Comparison of ENCODE assay signal across 15 cellular contexts in the genomic region with DNA sequence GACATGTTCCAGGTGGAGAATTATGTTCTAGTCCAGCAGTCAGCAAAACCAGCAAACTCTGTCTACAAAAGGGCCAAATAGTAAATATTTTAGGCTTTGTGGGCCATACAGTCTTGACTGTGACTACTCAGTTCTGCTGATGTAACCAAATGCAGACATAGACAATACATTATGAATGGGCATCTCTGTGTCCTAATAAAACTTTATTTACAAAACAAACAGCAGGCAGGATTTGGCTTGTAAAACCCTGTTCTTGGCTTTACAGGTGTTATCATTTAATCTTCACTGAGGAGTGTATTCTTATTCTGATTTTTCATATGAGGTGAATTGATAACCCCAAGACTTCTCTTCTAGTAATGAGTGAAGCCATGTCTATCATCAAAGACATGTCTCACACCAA.
DNase-seq lines count a peak whose midpoint lies in the region; ATAC-seq and TF ChIP-seq lines count a peak whose summit lies in the region.
"Had no signal": no experiment of that assay in that cellular context is flagged by ENCODE, and none has a peak within 500 bp of the region (broad histone marks: within the 10 kb centered on the region; RNA-seq: fewer than 3 reads in every experiment).

No MANE protein-coding gene starts in this region.

- H3F3A ChIP-seq in GM23248 (ENCODE audit: insufficient read depth) = peaks cover 48% of the 10 kb centered on the region

- no peaks in the 10 kb centered on the region for H3K9me3 Mint-ChIP-seq in activated T-helper 17 cell treated with anti-CD3 and anti-CD28 coated beads, Interleukin-2, amount 50 U/mL, for 72 hours
- H3K9me3 Mint-ChIP-seq: GM23338 had no signal

- peak overlapping the region; percentile 95 for H3K27ac Mint-ChIP-seq in activated T-helper 17 cell treated with anti-CD3 and anti-CD28 coated beads, Interleukin-2, amount 50 U/mL, for 72 hours
- H3K27ac Mint-ChIP-seq: CD4-positive, CD25-positive, alpha-beta regulatory T cell had no signal

- H4K20me1 ChIP-seq in GM23248 (ENCODE audit: insufficient read depth) (no peaks in the 10 kb centered on the region), osteoblast (ENCODE audit: insufficient read depth, low read length) (no peaks in the 10 kb centered on the region)

- H3K4me1 ChIP-seq in GM23248 (ENCODE audit: insufficient read depth) (peaks cover 44% of the 10 kb centered on the region), osteoblast (ENCODE audit: insufficient read depth, low read length) (peaks cover 37% of the 10 kb centered on the region)

- no peak overlapping the region for H3K4me3 Mint-ChIP-seq in activated T-helper 17 cell treated with anti-CD3 and anti-CD28 coated beads, Interleukin-2, amount 50 U/mL, for 72 hours
- H3K4me3 Mint-ChIP-seq: CD4-positive, CD25-positive, alpha-beta regulatory T cell; GM23338 had no signal

- H3K79me2 ChIP-seq in GM23248 (ENCODE audit: insufficient read depth) (no peaks in the 10 kb centered on the region), osteoblast (ENCODE audit: insufficient read depth, low read length) (no peaks in the 10 kb centered on the region)

- no peaks in the 10 kb centered on the region for H3K9me3 ChIP-seq in GM23248 (ENCODE audit: low read depth)
- no peaks in the 10 kb centered on the region for H3K9me3 ChIP-seq in osteoblast (ENCODE audit: low read depth, low read length)
- H3K9me3 ChIP-seq: HAP-1 had no signal

- no peak overlapping the region for H3K4me3 ChIP-seq in GM23248
- no peak overlapping the region for H3K4me3 ChIP-seq in osteoblast (ENCODE audit: insufficient read depth, low read length)
- H3K4me3 ChIP-seq: GM23338, HAP-1 had no signal

- no peak for ATAC-seq in activated T-helper 17 cell treated with anti-CD3 and anti-CD28 coated beads, Interleukin-2, amount 50 U/mL, for 72 hours (replicated peaks)
- ATAC-seq in HG02678 (IDR thresholded peaks at IDR 0.05; ENCODE audit: unreplicated experiment) = no peak
- ATAC-seq: GM23338, Right ventricle myocardium inferior had no signal

- H3K27me3 Mint-ChIP-seq in activated T-helper 17 cell treated with anti-CD3 and anti-CD28 coated beads, Interleukin-2, amount 50 U/mL, for 72 hours = no peaks in the 10 kb centered on the region

- no peak overlapping the region for H3K4me2 ChIP-seq in GM23248 (ENCODE audit: unreplicated experiment)
- no peak overlapping the region for H3K4me2 ChIP-seq in osteoblast (ENCODE audit: insufficient read depth, low read length)
- H3K4me2 ChIP-seq: KMS-11 had no signal

- no peaks in the 10 kb centered on the region for H3K36me3 Mint-ChIP-seq in activated T-helper 17 cell treated with anti-CD3 and anti-CD28 coated beads, Interleukin-2, amount 50 U/mL, for 72 hours (ENCODE audit: low read depth)
- H3K36me3 Mint-ChIP-seq: CD4-positive, CD25-positive, alpha-beta regulatory T cell had no signal

- in situ Hi-C loops in GM23248 (cut with MboI) = no loop called here

- peaks cover 32% of the 10 kb centered on the region for H3K4me1 Mint-ChIP-seq in activated T-helper 17 cell treated with anti-CD3 and anti-CD28 coated beads, Interleukin-2, amount 50 U/mL, for 72 hours
- H3K4me1 Mint-ChIP-seq: CD4-positive, CD25-positive, alpha-beta regulatory T cell had no signal

- no peak for TF ChIP-seq CTCF in 22Rv1 (IDR thresholded peaks at IDR 0.05)
- TF ChIP-seq CTCF in osteoblast (IDR thresholded peaks at IDR 0.05; ENCODE audit: extremely low read depth, low read depth, low read length) = no peak

- H2AFZ ChIP-seq in GM23248 (no peak overlapping the region; the same call in 1 of the 2 replicates), osteoblast (ENCODE audit: low read length) (no peak overlapping the region)

- H3K9ac ChIP-seq in GM23248 = no peak overlapping the region
- H3K9ac ChIP-seq: KMS-11 had no signal

- peak overlapping the region; percentile 78 for H3K27ac ChIP-seq in 22Rv1
- H3K27ac ChIP-seq in GM23248 = peak overlapping the region; percentile 59
- peak overlapping the region; percentile 78 for H3K27ac ChIP-seq in osteoblast (ENCODE audit: low read depth, low read length)
- H3K27ac ChIP-seq: KMS-11 had no signal

- H3K27me3 ChIP-seq in GM23248 (replicated peaks; ENCODE audit: insufficient read depth) (no peaks in the 10 kb centered on the region), osteoblast (ENCODE audit: insufficient read depth, low read length) (no peaks in the 10 kb centered on the region)

- H3K36me3 ChIP-seq in GM23248 (ENCODE audit: low read depth) = no peaks in the 10 kb centered on the region
- no peaks in the 10 kb centered on the region for H3K36me3 ChIP-seq in osteoblast (ENCODE audit: insufficient read depth, low read length)
- H3K36me3 ChIP-seq: HAP-1 had no signal

- DNase-seq in GM23248 (no peak), osteoblast (ENCODE audit: insufficient read length, low spot score, missing footprints) (no peak), Kasumi-1 (lab: John Stamatoyannopoulos, UW) (no peak), NCI-H128 (lab: John Stamatoyannopoulos, UW; ENCODE audit: unreplicated experiment) (no peak)
- DNase-seq: CD4-positive, CD25-positive, alpha-beta regulatory T cell; NCI-H187; NCI-H446 treated with DMSO at 0.1 percent for 48 hours; OCI-M1 had no signal

- H3K9me2 ChIP-seq in GM23248 (ENCODE audit: insufficient read depth) = no peaks in the 10 kb centered on the region; the same call in 1 of the 2 replicates
